In the genomic region with DNA sequence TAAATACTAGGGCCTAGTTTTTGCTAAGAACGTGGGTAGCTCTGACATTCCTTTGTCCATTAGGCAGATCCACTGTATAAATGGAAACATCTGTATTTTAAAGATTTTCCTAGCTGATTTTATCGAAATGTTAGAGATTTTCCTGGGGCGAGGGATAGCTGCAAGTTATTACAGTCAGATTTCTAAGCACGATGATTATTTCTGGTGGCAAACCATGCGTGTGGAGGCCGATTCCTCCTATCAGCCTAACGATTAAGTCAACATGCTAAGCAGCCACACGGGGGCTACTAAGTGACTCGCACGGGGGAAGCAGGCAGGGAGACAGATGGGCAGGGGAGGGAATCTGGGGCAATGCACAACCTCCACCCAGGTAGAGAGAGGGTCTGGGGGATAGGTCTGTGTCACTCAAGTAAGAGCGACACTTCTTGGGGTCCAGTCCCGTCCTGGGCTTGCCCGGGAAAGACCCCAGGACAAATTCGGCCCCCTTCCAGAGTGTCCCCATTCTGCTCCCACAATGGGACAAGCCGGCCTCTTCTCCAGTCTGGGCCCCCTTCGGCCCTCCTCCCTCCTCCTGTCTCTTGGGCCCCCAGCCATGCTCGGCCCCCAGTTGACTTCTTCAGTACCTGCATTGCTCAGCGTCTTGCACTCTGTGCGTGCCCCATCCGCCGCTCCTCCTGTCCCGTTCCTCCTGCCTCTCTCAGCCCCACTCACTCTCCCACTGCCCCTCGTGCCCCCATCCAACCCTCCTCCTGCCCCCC, we compare ENCODE assay signal across 8 cellular contexts. TPM values are rescaled to one million over a fixed set of nuclear protein-coding genes. Genes with fewer than 3 reads are reported as not detected.
DNase-seq lines count a peak whose midpoint lies in the region; ATAC-seq, FAIRE-seq and TF ChIP-seq lines count a peak whose summit lies in the region.

No MANE protein-coding gene starts in this region.

- H2BK120ac ChIP-seq in H1 (replicated peaks; ENCODE audit: low read depth, low read length) = no peak overlapping the region
- no peak overlapping the region for H2BK120ac ChIP-seq in mesendoderm (ENCODE audit: low read depth, low read length)

- TF ChIP-seq POLR2A in H1 (IDR thresholded peaks at IDR 0.05; ENCODE audit: control extremely low read depth in 1 of 2, low read depth in 2 of 2, low read length in 2 of 2) = no peak; a peak in 1 of 3 replicates

- 13% methylated on average over 19 of the region's 23 CpGs; no CpG with 5 or more reads in 1 of the 2 experiments for WGBS in H1 (ENCODE audit: extremely low coverage in 1 of 2, insufficient coverage in 1 of 2, insufficient read length in 1 of 2, insufficient replicate concordance in 2 of 2, low coverage in 1 of 2, low lambda C conversion rate in 2 of 2, missing lambda C conversion rate in 1 of 2), 2 experiments
- WGBS in mesendoderm (ENCODE audit: extremely low coverage, insufficient coverage, low lambda C conversion rate) = no CpG with 5 or more reads among the region's 23 CpGs

- H3K23ac ChIP-seq in H1 (ENCODE audit: insufficient read length) (no peak overlapping the region), mesendoderm (ENCODE audit: low read length) (no peak overlapping the region)

- H3K4me1 Mint-ChIP-seq in activated CD8-positive, alpha-beta T cell treated with anti-CD3 and anti-CD28 coated beads for 36 hours (ENCODE audit: low read depth) = peaks cover 29% of the 10 kb centered on the region

- peak overlapping the region; percentile 40 to 94 for H3K4me2 ChIP-seq in H1 (ENCODE audit: insufficient read depth in 1 of 2, low read depth in 2 of 2, low read length in 2 of 2)
- peak overlapping the region; percentile 63 for H3K4me2 ChIP-seq in mesendoderm (ENCODE audit: low read length)

- H3K27ac ChIP-seq in H1 (ENCODE audit: low read depth, low read length) = peak overlapping the region; percentile 48
- H3K27ac ChIP-seq in mesendoderm (ENCODE audit: low read depth, low read length) = peak overlapping the region; percentile 12

- H3K4ac ChIP-seq in H1 (replicated peaks; ENCODE audit: insufficient read length, low read depth, low read length) (no peak overlapping the region), mesendoderm (ENCODE audit: low read depth, low read length) (peak overlapping the region; percentile 7)

- intact Hi-C loops in activated CD8-positive, alpha-beta T cell treated with anti-CD3 and anti-CD28 coated beads for 36 hours (cut with micrococcal nuclease) = no loop called here

- no peak overlapping the region for H2AK5ac ChIP-seq in H1 (ENCODE audit: low read depth, low read length)
- H2AK5ac ChIP-seq in mesendoderm (ENCODE audit: low read length) = no peak overlapping the region

- H3K56ac ChIP-seq in H1 (replicated peaks; ENCODE audit: insufficient read length, low read depth, low read length) (peak overlapping the region; percentile 3), mesendoderm (ENCODE audit: low read length) (peak overlapping the region; percentile 91)

- DNase-seq in A172 (ENCODE audit: low spot score) (peak; percentile 51), GM13976 (ENCODE audit: low spot score) (peak; percentile 76), NCI-H526 treated with DMSO at 0.1 percent for 48 hours (lab: John Stamatoyannopoulos, UW) (peak; percentile 76), H1 (ENCODE audit: low read depth in 1 of 2, low spot score in 2 of 2) (peak in 1 of 2 experiments; percentile 74), mesendoderm (peak; percentile 91)
- peak; percentile 80 for DNase-seq in activated CD8-positive, alpha-beta T cell treated with anti-CD3 and anti-CD28 coated beads for 36 hours
- DNase-seq in stimulated activated CD8-positive, alpha-beta memory T cell treated with anti-CD3 and anti-CD28 coated beads, Interleukin-15, amount 100 ng/mL, for 24 hours (ENCODE audit: low read depth) = peak; percentile 16

- H3K4me3 ChIP-seq in H1 (ENCODE audit: extremely low read depth in 1 of 4, insufficient read depth in 2 of 4, low read depth in 3 of 4, low read length in 4 of 4) (peak overlapping the region; percentile 47 to 99 (median 89)), mesendoderm (ENCODE audit: low read length) (peak overlapping the region; percentile 83)

- H3K18ac ChIP-seq in H1 (ENCODE audit: extremely low read depth, low read length) (no peak overlapping the region; the same call in 1 of the 2 replicates), mesendoderm (ENCODE audit: low read length) (peak overlapping the region; percentile 41)

- H3K27ac Mint-ChIP-seq in activated CD8-positive, alpha-beta T cell treated with anti-CD3 and anti-CD28 coated beads for 36 hours = peak overlapping the region; percentile 90

- no peak overlapping the region for H2BK20ac ChIP-seq in H1 (ENCODE audit: low read length)

- peaks cover 20% of the 10 kb centered on the region for H3K36me3 Mint-ChIP-seq in activated CD8-positive, alpha-beta T cell treated with anti-CD3 and anti-CD28 coated beads for 36 hours (ENCODE audit: low read depth)

- H4K5ac ChIP-seq in H1 (ENCODE audit: insufficient read length, low read depth, low read length) (no peak overlapping the region), mesendoderm (ENCODE audit: low read length) (no peak overlapping the region)

- H2BK15ac ChIP-seq in H1 (ENCODE audit: low read length) = no peak overlapping the region
- H2BK15ac ChIP-seq in mesendoderm (replicated peaks; ENCODE audit: low read depth) = no peak overlapping the region

- TF ChIP-seq EP300 in H1 (IDR thresholded peaks at IDR 0.05; ENCODE audit: borderline replicate concordance in 1 of 2, low read depth in 2 of 2, low read length in 2 of 2) = no peak

- no peaks in the 10 kb centered on the region for H3K9me3 ChIP-seq in H1 (ENCODE audit: insufficient read depth in 2 of 2, low read depth in 1 of 2, low read length in 1 of 2)

- H3K27me3 Mint-ChIP-seq in activated CD8-positive, alpha-beta T cell treated with anti-CD3 and anti-CD28 coated beads for 36 hours = no peaks in the 10 kb centered on the region

- H2AFZ ChIP-seq in H1 (ENCODE audit: low read length) = no peak overlapping the region

- H3K79me2 ChIP-seq in H1 (ENCODE audit: control insufficient read depth in 1 of 2, insufficient read depth in 2 of 2, low read length in 2 of 2) = peaks cover 0 to 21% of the 10 kb centered on the region in 2 experiments; a peak in 3 of 4 replicates
- H3K79me2 ChIP-seq in mesendoderm (ENCODE audit: control insufficient read depth, insufficient read depth, low read length) = peaks cover 7% of the 10 kb centered on the region

- peak; percentile 37 for ATAC-seq in HG03354 (IDR thresholded peaks at IDR 0.05; ENCODE audit: poor library complexity, severe bottlenecking, unreplicated experiment)
- ATAC-seq in activated CD8-positive, alpha-beta T cell treated with anti-CD3 and anti-CD28 coated beads for 36 hours = peak; percentile 58

- CTCF ChIA-PET in activated CD8-positive, alpha-beta T cell treated with anti-CD3 and anti-CD28 coated beads for 36 hours (lab: Charles Lee) = interaction anchor here (0.7 to 3.9 kb wide), 15 partner anchors 13 to 240 kb away, joined by 3 to 46 read pairs (median 4); no protein-coding TSS in a partner anchor
- CTCF ChIA-PET in H1 (lab: Charles Lee; ENCODE audit: partially characterized antibody) = interaction anchor here (0.6 to 5.6 kb wide), 12 partner anchors 13 to 1910 kb away, joined by 3 to 49 read pairs (median 4); no protein-coding TSS in a partner anchor

- peaks cover 9 to 16% (median 12%) of the 10 kb centered on the region in 4 experiments for H3K36me3 ChIP-seq in H1 (ENCODE audit: control insufficient read depth in 2 of 4, insufficient read depth in 4 of 4, low read length in 3 of 4)
- peaks cover 4% of the 10 kb centered on the region for H3K36me3 ChIP-seq in mesendoderm (ENCODE audit: control insufficient read depth, insufficient read depth, low read length)

- H3K79me1 ChIP-seq in H1 (ENCODE audit: low read depth, low read length) (peaks cover 12% of the 10 kb centered on the region), mesendoderm (ENCODE audit: low read length) (peaks cover 11% of the 10 kb centered on the region)

- H2BK5ac ChIP-seq in H1 (ENCODE audit: low read depth, low read length) (peak overlapping the region; percentile 76; the same call in 1 of the 2 replicates), mesendoderm (ENCODE audit: low read length) (no peak overlapping the region)

- no peak overlapping the region for H3K14ac ChIP-seq in H1 (ENCODE audit: insufficient read length)

- no peak overlapping the region; the same call in 1 of the 2 replicates for H2BK12ac ChIP-seq in H1 (ENCODE audit: low read depth, low read length)

- in situ Hi-C loops in GM13976 (cut with MboI; ENCODE audit: low sequenced_read_pairs, unreplicated experiment) = no loop called here

- TF ChIP-seq RAD21 in H1 (IDR thresholded peaks at IDR 0.05 in 1 of 2, conservative IDR thresholded peaks at IDR 0.05 in 1 of 2; ENCODE audit: low read depth in 2 of 2, low read length in 2 of 2) = peak in 1 of 2 experiments; percentile 50; a peak in 2 of 4 replicates

- H4K91ac ChIP-seq in H1 (replicated peaks; ENCODE audit: insufficient read length, low read length) = no peak overlapping the region

- H3K4me1 ChIP-seq in H1 (replicated peaks in 1 of 4; ENCODE audit: control insufficient read depth in 3 of 4, insufficient read depth in 4 of 4, low read length in 3 of 4) (peaks cover 0 to 5% (median 1%) of the 10 kb centered on the region in 4 experiments; a peak in 4 of 7 replicates), mesendoderm (ENCODE audit: control insufficient read depth, low read depth, low read length) (peaks cover 3% of the 10 kb centered on the region)

- H3K9ac ChIP-seq in H1 (replicated peaks in 1 of 4; ENCODE audit: extremely low read depth in 1 of 4, low read depth in 3 of 4, low read length in 3 of 4) = peak overlapping the region; percentile 67 to 88 (median 80)
- peak overlapping the region; percentile 79 for H3K9ac ChIP-seq in mesendoderm (ENCODE audit: low read length)

- TF ChIP-seq CTCF in GM13976 (IDR thresholded peaks at IDR 0.05; ENCODE audit: borderline replicate concordance, control extremely low read depth, extremely low read depth, insufficient read depth, missing control alignments) (peak; percentile 47), H1 (IDR thresholded peaks at IDR 0.05; ENCODE audit: control extremely low read depth in 1 of 3, insufficient read depth in 1 of 3, low read depth in 1 of 3, low read length in 3 of 3) (peak; percentile 47 to 57 (median 48))
- TF ChIP-seq CTCF in activated CD8-positive, alpha-beta T cell treated with anti-CD3 and anti-CD28 coated beads for 36 hours (IDR thresholded peaks at IDR 0.05) = peak; percentile 73

- H3K27me3 ChIP-seq in H1 (replicated peaks in 1 of 4; ENCODE audit: control insufficient read depth in 3 of 4, extremely low read depth in 1 of 4, insufficient read depth in 3 of 4, low read length in 3 of 4) (no peaks in the 10 kb centered on the region), mesendoderm (ENCODE audit: insufficient read depth, low read length, poor library complexity) (no peaks in the 10 kb centered on the region)

- POLR2A ChIA-PET in activated CD8-positive, alpha-beta T cell treated with anti-CD3 and anti-CD28 coated beads for 36 hours (lab: Charles Lee) = interaction anchor here (0.7 to 3.6 kb wide), 6 partner anchors 10 to 238 kb away, joined by 3 to 11 read pairs (median 4); no protein-coding TSS in a partner anchor
- POLR2A ChIA-PET in H1 (lab: Charles Lee; ENCODE audit: partially characterized antibody) = interaction anchor here (0.7 to 3.4 kb wide), 15 partner anchors 11 to 585 kb away, joined by 3 to 22 read pairs (median 3); partner anchors contain the start of gene PPP6R3

- no peak for FAIRE-seq in H1 (lab: Jason Lieb, UNC)

- H3K4me3 Mint-ChIP-seq in activated CD8-positive, alpha-beta T cell treated with anti-CD3 and anti-CD28 coated beads for 36 hours = peak overlapping the region; percentile 82

- H4K8ac ChIP-seq in H1 (ENCODE audit: extremely low read depth, insufficient read depth, low read length) (no peak overlapping the region; the same call in 1 of the 2 replicates), mesendoderm (ENCODE audit: low read depth, low read length) (no peak overlapping the region)

- H3K9me3 Mint-ChIP-seq in activated CD8-positive, alpha-beta T cell treated with anti-CD3 and anti-CD28 coated beads for 36 hours = no peaks in the 10 kb centered on the region

- peaks cover 4% of the 10 kb centered on the region; the same call in 1 of the 2 replicates for H3K23me2 ChIP-seq in H1 (ENCODE audit: low read depth, low read length)

- H4K20me1 ChIP-seq in H1 (replicated peaks in 1 of 2; ENCODE audit: control insufficient read depth in 1 of 2, insufficient read depth in 2 of 2, low read length in 2 of 2) = peaks cover 4% of the 10 kb centered on the region in 2 experiments

RNA-seq across cellular contexts. Expression of gene C11orf24, which starts 0.6 kb away (rescaled TPM):
- 52.4 and 55.5 TPM in 2 replicates for total RNA-seq in A172 (2014; rRNA removed; shearing (Covaris generic))
- total RNA-seq in activated CD8-positive, alpha-beta T cell treated with anti-CD3 and anti-CD28 coated beads for 36 hours = 10 to 100 TPM; 38.0 to 40.7 TPM
- total RNA-seq in H1 (2021; fragmentation: NEBNext Ultra II Directional; extraction: Animal tissue kit (Norgen Biotek cat#: 25700)) = 45.3 and 45.4 TPM in 2 replicates
- 51.7 and 63.5 TPM in 2 replicates for polyA plus RNA-seq in H1 (2011; rRNA removed)
- 41.2 TPM for polyA plus RNA-seq in H1 (2011; cell fraction: cytosol; rRNA removed)
- polyA plus RNA-seq in H1 (2011; cell fraction: nucleus; rRNA removed) = 46.1 TPM
- 31.5 to 47.3 TPM (median 39.6 TPM) in 4 replicates for polyA plus RNA-seq in H1 (2012, experiment 1 of 2)
- 35.9 TPM for polyA plus RNA-seq in H1 (2012, experiment 2 of 2)
- polyA plus RNA-seq in H1 (2013, experiment 1 of 2) = 70.2 TPM
- polyA plus RNA-seq in H1 (2013, experiment 2 of 2) = 79.0 TPM
- polyA minus RNA-seq in H1 (2011; rRNA and poly(A)+ RNA removed) = 18.7 and 23.8 TPM in 2 replicates
- polyA minus RNA-seq in H1 (2011; cell fraction: cytosol; rRNA and poly(A)+ RNA removed) = 33.8 TPM
- 28.2 TPM for polyA minus RNA-seq in H1 (2011; cell fraction: nucleus; rRNA and poly(A)+ RNA removed)
- polyA plus RNA-seq in mesendoderm (2013, experiment 1 of 2) = 60.1 TPM
- polyA plus RNA-seq in mesendoderm (2013, experiment 2 of 2) = 61.6 TPM

RNA-seq across cellular contexts. Expression of gene LRP5, which starts 41.2 kb away (rescaled TPM):
- total RNA-seq in A172 (2014; rRNA removed; shearing (Covaris generic)) = 13.2 and 13.7 TPM in 2 replicates
- total RNA-seq in activated CD8-positive, alpha-beta T cell treated with anti-CD3 and anti-CD28 coated beads for 36 hours = 10 to 100 TPM; 10.5 to 15.3 TPM
- 35.4 and 38.9 TPM in 2 replicates for total RNA-seq in H1 (2021; fragmentation: NEBNext Ultra II Directional; extraction: Animal tissue kit (Norgen Biotek cat#: 25700))
- 19.0 and 31.5 TPM in 2 replicates for polyA plus RNA-seq in H1 (2011; rRNA removed)
- 13.8 TPM for polyA plus RNA-seq in H1 (2011; cell fraction: cytosol; rRNA removed)
- polyA plus RNA-seq in H1 (2011; cell fraction: nucleus; rRNA removed) = 38.9 TPM
- polyA plus RNA-seq in H1 (2012, experiment 1 of 2) = 17.8 to 35.8 TPM (median 32.9 TPM) in 4 replicates
- polyA plus RNA-seq in H1 (2012, experiment 2 of 2) = 29.9 TPM
- polyA plus RNA-seq in H1 (2013, experiment 1 of 2) = 62.7 TPM
- 63.2 TPM for polyA plus RNA-seq in H1 (2013, experiment 2 of 2)
- 22.5 and 24.7 TPM in 2 replicates for polyA minus RNA-seq in H1 (2011; rRNA and poly(A)+ RNA removed)
- polyA minus RNA-seq in H1 (2011; cell fraction: cytosol; rRNA and poly(A)+ RNA removed) = 27.4 TPM
- polyA minus RNA-seq in H1 (2011; cell fraction: nucleus; rRNA and poly(A)+ RNA removed) = 23.6 TPM
- 20.9 TPM for polyA plus RNA-seq in mesendoderm (2013, experiment 1 of 2)
- polyA plus RNA-seq in mesendoderm (2013, experiment 2 of 2) = 23.3 TPM

RNA-seq across cellular contexts. Expression of gene KMT5B, which starts 58.1 kb away (rescaled TPM):
- 16.7 and 19.1 TPM in 2 replicates for total RNA-seq in A172 (2014; rRNA removed; shearing (Covaris generic))
- total RNA-seq in activated CD8-positive, alpha-beta T cell treated with anti-CD3 and anti-CD28 coated beads for 36 hours = 10 to 100 TPM; 16.9 to 17.9 TPM
- total RNA-seq in H1 (2021; fragmentation: NEBNext Ultra II Directional; extraction: Animal tissue kit (Norgen Biotek cat#: 25700)) = 37.5 and 40.8 TPM in 2 replicates
- polyA plus RNA-seq in H1 (2011; rRNA removed) = 8.5 and 11.0 TPM in 2 replicates
- polyA plus RNA-seq in H1 (2011; cell fraction: cytosol; rRNA removed) = 18.2 TPM
- polyA plus RNA-seq in H1 (2011; cell fraction: nucleus; rRNA removed) = 8.2 TPM
- 28.2 to 39.3 TPM (median 33.1 TPM) in 4 replicates for polyA plus RNA-seq in H1 (2012, experiment 1 of 2)
- 2.3 TPM for polyA plus RNA-seq in H1 (2012, experiment 2 of 2)
- 23.7 TPM for polyA plus RNA-seq in H1 (2013, experiment 1 of 2)
- 24.4 TPM for polyA plus RNA-seq in H1 (2013, experiment 2 of 2)
- 15.2 and 17.7 TPM in 2 replicates for polyA minus RNA-seq in H1 (2011; rRNA and poly(A)+ RNA removed)
- polyA minus RNA-seq in H1 (2011; cell fraction: cytosol; rRNA and poly(A)+ RNA removed) = 20.6 TPM
- polyA minus RNA-seq in H1 (2011; cell fraction: nucleus; rRNA and poly(A)+ RNA removed) = 22.0 TPM
- polyA plus RNA-seq in mesendoderm (2013, experiment 1 of 2) = 34.7 TPM
- 34.3 TPM for polyA plus RNA-seq in mesendoderm (2013, experiment 2 of 2)
